In the genomic region with DNA sequence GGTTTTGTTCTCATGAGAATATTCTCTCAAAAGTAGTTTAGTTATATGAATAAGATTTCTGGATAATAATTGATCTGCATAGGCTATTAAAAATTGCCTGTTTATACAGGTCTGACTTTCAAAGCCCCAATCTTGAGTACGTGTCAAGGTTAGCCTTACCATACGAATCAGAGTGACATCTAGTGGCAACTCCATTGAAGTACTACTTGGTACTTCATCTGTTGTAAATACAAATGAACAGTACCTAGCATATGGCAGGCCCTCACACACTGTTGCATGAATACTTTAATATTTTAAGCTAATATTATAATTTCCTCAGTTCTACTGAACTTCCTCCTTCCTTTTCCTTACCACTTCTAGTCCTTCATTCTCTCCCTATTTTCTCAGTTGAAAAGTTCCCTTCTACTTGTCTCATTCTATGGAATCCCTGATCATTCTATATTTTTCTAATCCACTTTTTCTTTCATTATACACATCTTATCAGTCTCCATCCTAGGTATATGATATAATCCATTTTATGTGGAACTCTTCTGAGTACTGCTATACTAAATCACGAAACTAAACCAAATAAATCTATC, we compare ENCODE assay signal across 8 cellular contexts.
DNase-seq lines count a peak whose midpoint lies in the region; ATAC-seq and TF ChIP-seq lines count a peak whose summit lies in the region.

No MANE protein-coding gene starts in this region.

- 31% methylated on average over 3 of the region's 3 CpGs for WGBS in suprapubic skin

- TF ChIP-seq POLR2A in suprapubic skin (IDR thresholded peaks at IDR 0.05) = no peak

- TF ChIP-seq EP300 in suprapubic skin (IDR thresholded peaks at IDR 0.05) = no peak

- TF ChIP-seq CTCF in brain microvascular endothelial cell (IDR thresholded peaks at IDR 0.05; ENCODE audit: low read depth, low read length, missing control alignments) (peak; percentile 67), suprapubic skin (IDR thresholded peaks at IDR 0.05) (peak; percentile 55 to 60)

- DNase-seq in activated T-cell treated with anti-CD3 and anti-CD28 coated beads, Interleukin-2, amount 50 U/mL, for 72 hours = peak in 1 of 2 donors; percentile 21
- no peak for DNase-seq in activated T-cell treated with anti-CD3 and anti-CD28 coated beads, Interleukin-2, amount 50 U/mL, for 24 hours
- DNase-seq in HT1080 (ENCODE audit: low read depth) (peak; percentile 51), NCI-H82 treated with DMSO at 0.1 percent for 48 hours (lab: John Stamatoyannopoulos, UW; ENCODE audit: unreplicated experiment) (peak; percentile 82), brain microvascular endothelial cell (peak; percentile 74), iris pigment epithelial cell (ENCODE audit: low read depth) (peak; percentile 88), suprapubic skin (ENCODE audit: low spot score in 2 of 2) (no peak)

- H3K4me3 Mint-ChIP-seq in activated T-cell treated with anti-CD3 and anti-CD28 coated beads, Interleukin-2, amount 50 U/mL, for 72 hours = no peak overlapping the region
- no peak overlapping the region for H3K4me3 Mint-ChIP-seq in activated T-cell treated with anti-CD3 and anti-CD28 coated beads, Interleukin-2, amount 50 U/mL, for 24 hours

- no peaks in the 10 kb centered on the region for H3K9me3 Mint-ChIP-seq in activated T-cell treated with anti-CD3 and anti-CD28 coated beads, Interleukin-2, amount 50 U/mL, for 72 hours
- H3K9me3 Mint-ChIP-seq in activated T-cell treated with anti-CD3 and anti-CD28 coated beads, Interleukin-2, amount 50 U/mL, for 24 hours = no peaks in the 10 kb centered on the region

- peak; percentile 78 to 86 for ATAC-seq in activated T-cell treated with anti-CD3 and anti-CD28 coated beads, Interleukin-2, amount 50 U/mL, for 72 hours (replicated peaks in 1 of 2)
- ATAC-seq in GM21619 (IDR thresholded peaks at IDR 0.05; ENCODE audit: unreplicated experiment) = peak; percentile 97

- H3K4me3 ChIP-seq in brain microvascular endothelial cell (ENCODE audit: low read depth, low read length) (no peak overlapping the region), suprapubic skin (no peak overlapping the region)

- no peaks in the 10 kb centered on the region for H3K36me3 Mint-ChIP-seq in activated T-cell treated with anti-CD3 and anti-CD28 coated beads, Interleukin-2, amount 50 U/mL, for 72 hours (ENCODE audit: insufficient read depth in 2 of 2)
- peaks cover 6% of the 10 kb centered on the region for H3K36me3 Mint-ChIP-seq in activated T-cell treated with anti-CD3 and anti-CD28 coated beads, Interleukin-2, amount 50 U/mL, for 24 hours (ENCODE audit: low read depth)

- H3K27me3 ChIP-seq in brain microvascular endothelial cell (replicated peaks) = no peaks in the 10 kb centered on the region
- H3K27me3 ChIP-seq in suprapubic skin = no peaks in the 10 kb centered on the region

- H3K4me1 Mint-ChIP-seq in activated T-cell treated with anti-CD3 and anti-CD28 coated beads, Interleukin-2, amount 50 U/mL, for 72 hours (ENCODE audit: low read depth) = no peaks in the 10 kb centered on the region
- H3K4me1 Mint-ChIP-seq in activated T-cell treated with anti-CD3 and anti-CD28 coated beads, Interleukin-2, amount 50 U/mL, for 24 hours (ENCODE audit: low read depth) = peaks cover 46% of the 10 kb centered on the region

- H3K4me1 ChIP-seq in suprapubic skin = no peaks in the 10 kb centered on the region

- no peaks in the 10 kb centered on the region for H3K27me3 Mint-ChIP-seq in activated T-cell treated with anti-CD3 and anti-CD28 coated beads, Interleukin-2, amount 50 U/mL, for 72 hours (ENCODE audit: low read depth)
- no peaks in the 10 kb centered on the region for H3K27me3 Mint-ChIP-seq in activated T-cell treated with anti-CD3 and anti-CD28 coated beads, Interleukin-2, amount 50 U/mL, for 24 hours

- H3K27ac Mint-ChIP-seq in activated T-cell treated with anti-CD3 and anti-CD28 coated beads, Interleukin-2, amount 50 U/mL, for 72 hours = no peak overlapping the region
- no peak overlapping the region for H3K27ac Mint-ChIP-seq in activated T-cell treated with anti-CD3 and anti-CD28 coated beads, Interleukin-2, amount 50 U/mL, for 24 hours

- H3K9me3 ChIP-seq in suprapubic skin = no peaks in the 10 kb centered on the region

- H3K27ac ChIP-seq in brain microvascular endothelial cell (no peak overlapping the region), suprapubic skin (no peak overlapping the region)

- H3K36me3 ChIP-seq in brain microvascular endothelial cell (replicated peaks) (no peaks in the 10 kb centered on the region), suprapubic skin (no peaks in the 10 kb centered on the region)

- in situ Hi-C loops in brain microvascular endothelial cell (cut with HindIII; ENCODE audit: low pct_ligation_motif_present, low sequenced_read_pairs) = no loop called here

Comparison
In these comparisons a context has a peak if more than half of its experiments do, and no peak if none do; other contexts are left out.
1. DNase-seq: peak in HT1080 (single experiment), NCI-H82 treated with DMSO at 0.1 percent for 48 hours (single experiment), brain microvascular endothelial cell (single experiment) and iris pigment epithelial cell (single experiment); none in activated T-cell treated with anti-CD3 and anti-CD28 coated beads, Interleukin-2, amount 50 U/mL, for 24 hours (single experiment) and suprapubic skin (0 of 2).